ENCODE assay signal across 1 cellular context in the genomic region with DNA sequence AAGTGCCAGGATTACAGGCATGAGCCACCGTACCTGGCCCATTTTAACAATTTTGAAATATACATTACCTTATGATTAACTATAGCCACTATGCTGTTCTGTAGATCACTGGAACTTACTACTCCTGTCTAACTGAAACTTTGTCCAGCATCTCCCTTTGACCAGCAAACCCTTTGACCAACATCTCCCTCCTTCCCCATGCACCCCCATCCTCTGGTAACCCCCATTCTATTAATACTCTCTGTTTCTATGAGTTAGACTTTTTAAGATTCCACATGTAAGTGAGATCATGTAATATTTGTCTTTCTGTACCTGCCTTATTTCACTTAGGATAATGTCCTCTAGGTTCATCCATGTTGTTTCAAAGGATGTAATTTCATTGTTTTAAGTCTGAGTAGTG.
TF ChIP-seq lines count a peak whose summit lies in the region.

No MANE protein-coding gene starts in this region.

TF ChIP-seq in A549, 52 proteins besides CTCF, POLR2A, EP300 and RAD21 (continued from another document):
- TF ChIP-seq, protein P1, sequence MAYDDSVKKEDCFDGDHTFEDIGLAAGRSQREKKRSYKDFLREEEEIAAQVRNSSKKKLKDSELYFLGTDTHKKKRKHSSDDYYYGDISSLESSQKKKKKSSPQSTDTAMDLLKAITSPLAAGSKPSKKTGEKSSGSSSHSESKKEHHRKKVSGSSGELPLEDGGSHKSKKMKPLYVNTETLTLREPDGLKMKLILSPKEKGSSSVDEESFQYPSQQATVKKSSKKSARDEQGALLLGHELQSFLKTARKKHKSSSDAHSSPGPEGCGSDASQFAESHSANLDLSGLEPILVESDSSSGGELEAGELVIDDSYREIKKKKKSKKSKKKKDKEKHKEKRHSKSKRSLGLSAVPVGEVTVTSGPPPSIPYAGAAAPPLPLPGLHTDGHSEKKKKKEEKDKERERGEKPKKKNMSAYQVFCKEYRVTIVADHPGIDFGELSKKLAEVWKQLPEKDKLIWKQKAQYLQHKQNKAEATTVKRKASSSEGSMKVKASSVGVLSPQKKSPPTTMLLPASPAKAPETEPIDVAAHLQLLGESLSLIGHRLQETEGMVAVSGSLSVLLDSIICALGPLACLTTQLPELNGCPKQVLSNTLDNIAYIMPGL (CRISPR knock-in tag; IDR thresholded peaks at IDR 0.05; ENCODE audit: borderline replicate concordance): no peak
- TF ChIP-seq PHF8 (IDR thresholded peaks at IDR 0.05; ENCODE audit: borderline replicate concordance, low read depth) (no peak), EHMT2 (IDR thresholded peaks at IDR 0.05; ENCODE audit: low read depth) (no peak), HEYL (CRISPR knock-in tag; IDR thresholded peaks at IDR 0.05) (no peak)
